In the genomic region with DNA sequence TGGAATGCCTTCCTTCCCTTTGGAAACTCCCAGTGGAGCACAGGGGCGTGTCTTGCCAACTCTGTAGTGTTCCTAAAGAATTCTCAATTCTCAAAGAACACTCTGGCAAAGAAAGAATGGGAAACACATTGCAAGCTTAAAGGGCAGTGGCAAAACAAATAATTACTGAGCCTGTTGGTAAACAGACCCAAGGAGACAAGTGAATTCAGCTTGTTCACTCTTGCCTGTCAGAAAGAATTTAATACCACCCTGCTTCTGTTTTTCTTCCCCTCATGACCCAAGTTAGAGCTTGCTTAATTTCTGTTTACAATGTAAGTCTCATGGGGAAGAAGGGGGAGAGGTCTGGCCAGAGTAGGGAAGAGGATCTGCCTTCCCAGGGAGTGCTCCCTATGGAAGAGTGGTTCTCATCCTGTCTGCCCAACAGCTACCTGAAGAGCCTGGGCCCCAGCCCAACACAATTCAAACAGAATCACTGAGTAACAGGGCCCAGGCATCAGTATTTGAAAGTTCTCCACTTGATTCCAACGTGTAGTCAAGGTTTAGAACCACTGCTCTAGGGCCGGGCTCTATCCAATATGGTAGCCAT, we compare ENCODE assay signal across 1 cellular context.
TF ChIP-seq lines count a peak whose summit lies in the region.

No MANE protein-coding gene starts in this region.

TF ChIP-seq in GM12878, 131 proteins besides CTCF, POLR2A, EP300 and RAD21 (continued from another document):
- TF ChIP-seq, protein P1, sequence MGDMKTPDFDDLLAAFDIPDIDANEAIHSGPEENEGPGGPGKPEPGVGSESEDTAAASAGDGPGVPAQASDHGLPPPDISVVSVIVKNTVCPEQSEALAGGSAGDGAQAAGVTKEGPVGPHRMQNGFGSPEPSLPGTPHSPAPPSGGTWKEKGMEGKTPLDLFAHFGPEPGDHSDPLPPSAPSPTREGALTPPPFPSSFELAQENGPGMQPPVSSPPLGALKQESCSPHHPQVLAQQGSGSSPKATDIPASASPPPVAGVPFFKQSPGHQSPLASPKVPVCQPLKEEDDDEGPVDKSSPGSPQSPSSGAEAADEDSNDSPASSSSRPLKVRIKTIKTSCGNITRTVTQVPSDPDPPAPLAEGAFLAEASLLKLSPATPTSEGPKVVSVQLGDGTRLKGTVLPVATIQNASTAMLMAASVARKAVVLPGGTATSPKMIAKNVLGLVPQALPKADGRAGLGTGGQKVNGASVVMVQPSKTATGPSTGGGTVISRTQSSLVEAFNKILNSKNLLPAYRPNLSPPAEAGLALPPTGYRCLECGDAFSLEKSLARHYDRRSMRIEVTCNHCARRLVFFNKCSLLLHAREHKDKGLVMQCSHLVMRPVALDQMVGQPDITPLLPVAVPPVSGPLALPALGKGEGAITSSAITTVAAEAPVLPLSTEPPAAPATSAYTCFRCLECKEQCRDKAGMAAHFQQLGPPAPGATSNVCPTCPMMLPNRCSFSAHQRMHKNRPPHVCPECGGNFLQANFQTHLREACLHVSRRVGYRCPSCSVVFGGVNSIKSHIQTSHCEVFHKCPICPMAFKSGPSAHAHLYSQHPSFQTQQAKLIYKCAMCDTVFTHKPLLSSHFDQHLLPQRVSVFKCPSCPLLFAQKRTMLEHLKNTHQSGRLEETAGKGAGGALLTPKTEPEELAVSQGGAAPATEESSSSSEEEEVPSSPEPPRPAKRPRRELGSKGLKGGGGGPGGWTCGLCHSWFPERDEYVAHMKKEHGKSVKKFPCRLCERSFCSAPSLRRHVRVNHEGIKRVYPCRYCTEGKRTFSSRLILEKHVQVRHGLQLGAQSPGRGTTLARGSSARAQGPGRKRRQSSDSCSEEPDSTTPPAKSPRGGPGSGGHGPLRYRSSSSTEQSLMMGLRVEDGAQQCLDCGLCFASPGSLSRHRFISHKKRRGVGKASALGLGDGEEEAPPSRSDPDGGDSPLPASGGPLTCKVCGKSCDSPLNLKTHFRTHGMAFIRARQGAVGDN (IDR thresholded peaks at IDR 0.05), result no peak
- TF ChIP-seq, protein P2, sequence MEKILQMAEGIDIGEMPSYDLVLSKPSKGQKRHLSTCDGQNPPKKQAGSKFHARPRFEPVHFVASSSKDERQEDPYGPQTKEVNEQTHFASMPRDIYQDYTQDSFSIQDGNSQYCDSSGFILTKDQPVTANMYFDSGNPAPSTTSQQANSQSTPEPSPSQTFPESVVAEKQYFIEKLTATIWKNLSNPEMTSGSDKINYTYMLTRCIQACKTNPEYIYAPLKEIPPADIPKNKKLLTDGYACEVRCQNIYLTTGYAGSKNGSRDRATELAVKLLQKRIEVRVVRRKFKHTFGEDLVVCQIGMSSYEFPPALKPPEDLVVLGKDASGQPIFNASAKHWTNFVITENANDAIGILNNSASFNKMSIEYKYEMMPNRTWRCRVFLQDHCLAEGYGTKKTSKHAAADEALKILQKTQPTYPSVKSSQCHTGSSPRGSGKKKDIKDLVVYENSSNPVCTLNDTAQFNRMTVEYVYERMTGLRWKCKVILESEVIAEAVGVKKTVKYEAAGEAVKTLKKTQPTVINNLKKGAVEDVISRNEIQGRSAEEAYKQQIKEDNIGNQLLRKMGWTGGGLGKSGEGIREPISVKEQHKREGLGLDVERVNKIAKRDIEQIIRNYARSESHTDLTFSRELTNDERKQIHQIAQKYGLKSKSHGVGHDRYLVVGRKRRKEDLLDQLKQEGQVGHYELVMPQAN (conservative IDR thresholded peaks at IDR 0.05), result no peak
- TF ChIP-seq IKZF2 (IDR thresholded peaks at IDR 0.05), result peak in 1 of 2 experiments; percentile 36; a peak in 1 of 4 replicates
- peak; percentile 23; the same call in 1 of the 2 replicates for TF ChIP-seq EED (IDR thresholded peaks at IDR 0.05; ENCODE audit: low read depth)
- TF ChIP-seq BMI1 (IDR thresholded peaks at IDR 0.05; ENCODE audit: borderline replicate concordance), result no peak
- TF ChIP-seq JUNB (IDR thresholded peaks at IDR 0.05), result no peak
- no peak for TF ChIP-seq WRNIP1 (IDR thresholded peaks at IDR 0.05; ENCODE audit: borderline replicate concordance, low read depth, low read length)
- TF ChIP-seq RBBP5 (conservative IDR thresholded peaks at IDR 0.05), result no peak
- TF ChIP-seq, protein P3, sequence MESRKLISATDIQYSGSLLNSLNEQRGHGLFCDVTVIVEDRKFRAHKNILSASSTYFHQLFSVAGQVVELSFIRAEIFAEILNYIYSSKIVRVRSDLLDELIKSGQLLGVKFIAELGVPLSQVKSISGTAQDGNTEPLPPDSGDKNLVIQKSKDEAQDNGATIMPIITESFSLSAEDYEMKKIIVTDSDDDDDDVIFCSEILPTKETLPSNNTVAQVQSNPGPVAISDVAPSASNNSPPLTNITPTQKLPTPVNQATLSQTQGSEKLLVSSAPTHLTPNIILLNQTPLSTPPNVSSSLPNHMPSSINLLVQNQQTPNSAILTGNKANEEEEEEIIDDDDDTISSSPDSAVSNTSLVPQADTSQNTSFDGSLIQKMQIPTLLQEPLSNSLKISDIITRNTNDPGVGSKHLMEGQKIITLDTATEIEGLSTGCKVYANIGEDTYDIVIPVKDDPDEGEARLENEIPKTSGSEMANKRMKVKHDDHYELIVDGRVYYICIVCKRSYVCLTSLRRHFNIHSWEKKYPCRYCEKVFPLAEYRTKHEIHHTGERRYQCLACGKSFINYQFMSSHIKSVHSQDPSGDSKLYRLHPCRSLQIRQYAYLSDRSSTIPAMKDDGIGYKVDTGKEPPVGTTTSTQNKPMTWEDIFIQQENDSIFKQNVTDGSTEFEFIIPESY (IDR thresholded peaks at IDR 0.05), result no peak
- no peak for TF ChIP-seq PAX5 (IDR thresholded peaks at IDR 0.05; ENCODE audit: borderline replicate concordance, low read depth, low read length)
- TF ChIP-seq TCF7 (IDR thresholded peaks at IDR 0.05; ENCODE audit: borderline replicate concordance), result no peak
- no peak for TF ChIP-seq BCL11A (IDR thresholded peaks at IDR 0.05; ENCODE audit: low read depth, low read length)
- TF ChIP-seq SREBF2 (IDR thresholded peaks at IDR 0.05; ENCODE audit: low read length), result no peak
- no peak for TF ChIP-seq ZNF207 (IDR thresholded peaks at IDR 0.05; ENCODE audit: borderline replicate concordance)
- TF ChIP-seq ZNF622 (IDR thresholded peaks at IDR 0.05), result no peak
TF ChIP-seq in GM12878: peak in this region for 3.
